Comparison of ENCODE assay signal across 8 cellular contexts in the genomic region with DNA sequence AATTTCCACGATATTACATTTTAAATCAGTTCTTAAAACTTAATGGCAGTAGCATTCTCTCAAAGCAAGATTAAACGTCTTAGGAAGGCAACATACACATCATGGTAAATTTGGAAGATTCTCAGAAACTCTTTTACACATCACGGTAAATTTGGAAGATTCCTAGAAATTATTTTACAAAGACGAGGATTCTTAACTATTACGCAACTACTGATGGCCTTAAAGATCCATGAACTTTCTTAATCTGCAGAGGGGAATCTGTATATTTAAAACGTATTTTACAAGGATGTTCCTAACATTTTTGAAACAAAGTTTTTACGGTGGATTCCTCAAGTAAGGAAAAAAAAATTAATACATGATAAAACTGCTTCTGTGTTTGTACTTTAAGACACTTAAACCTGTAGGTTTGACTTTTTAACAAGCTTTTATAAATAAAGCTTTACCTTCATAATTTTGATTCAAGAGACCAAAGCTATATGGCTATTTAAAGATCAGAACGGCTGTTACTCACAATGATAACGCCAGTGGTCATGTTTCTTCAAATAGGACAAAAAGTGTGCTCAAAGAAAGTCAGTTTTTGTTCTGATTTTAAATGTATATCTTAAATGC. TPM values are rescaled to one million over a fixed set of nuclear protein-coding genes. Genes with fewer than 3 reads are reported as not detected.
DNase-seq lines count a peak whose midpoint lies in the region; ATAC-seq, FAIRE-seq and TF ChIP-seq lines count a peak whose summit lies in the region.

No MANE protein-coding gene starts in this region.

- WGBS in psoas muscle, 3 donors: 37 to 43% (median 43%) methylated on average over 9 of the region's 9 CpGs

- H3K9me3 ChIP-seq in PC-3 (ENCODE audit: low read length): no peaks in the 10 kb centered on the region
- H3K9me3 ChIP-seq in endothelial cell of umbilical vein (replicated peaks; ENCODE audit: control insufficient read depth, insufficient read depth, low read length): no peaks in the 10 kb centered on the region
- H3K9me3 ChIP-seq in psoas muscle: no peaks in the 10 kb centered on the region

- H3F3A ChIP-seq in PC-3 (ENCODE audit: low read length, unreplicated experiment): no peaks in the 10 kb centered on the region

- H3K9me2 ChIP-seq in PC-3 (replicated peaks; ENCODE audit: low read length): no peaks in the 10 kb centered on the region

- TF ChIP-seq CTCF in PC-3 (conservative IDR thresholded peaks at IDR 0.05; ENCODE audit: low read depth, low read length): no peak
- TF ChIP-seq CTCF in endothelial cell of umbilical vein (IDR thresholded peaks at IDR 0.05; ENCODE audit: extremely low read depth in 1 of 2, insufficient read depth in 1 of 2, low read depth in 1 of 2, low read length in 2 of 2): no peak
- no peak for TF ChIP-seq CTCF in psoas muscle (IDR thresholded peaks at IDR 0.05)

- peaks cover 14% of the 10 kb centered on the region for H3K4me1 ChIP-seq in PC-3 (ENCODE audit: insufficient read depth, low read length)
- H3K4me1 ChIP-seq in endothelial cell of umbilical vein (ENCODE audit: control insufficient read depth, extremely low read depth, insufficient read depth, low read length): peaks cover 11% of the 10 kb centered on the region
- H3K4me1 ChIP-seq in psoas muscle: peaks cover 25% of the 10 kb centered on the region

- peaks cover 59% of the 10 kb centered on the region for H3K79me2 ChIP-seq in PC-3 (ENCODE audit: low read length)
- peaks cover 63% of the 10 kb centered on the region for H3K79me2 ChIP-seq in endothelial cell of umbilical vein (ENCODE audit: control insufficient read depth, insufficient read depth, low read length)

- POLR2A ChIA-PET in PC-3 (lab: Charles Lee; ENCODE audit: unreplicated experiment): interaction anchor here (0.6 kb wide), 1 partner anchor 14 kb away, joined by 7 read pairs; no protein-coding TSS in a partner anchor
- POLR2A ChIA-PET in endothelial cell of umbilical vein (lab: Charles Lee): interaction anchor here (1.3 kb wide), 1 partner anchor 12 kb away, joined by 4 read pairs; no protein-coding TSS in a partner anchor

- H3K4me2 ChIP-seq in PC-3 (ENCODE audit: low read length): peak overlapping the region; percentile 87
- peak overlapping the region; percentile 100 for H3K4me2 ChIP-seq in endothelial cell of umbilical vein (ENCODE audit: insufficient read depth, low read length)

- dilution Hi-C loops in endothelial cell of umbilical vein (cut with MboI; ENCODE audit: extremely low pct_ligation_motif_present, low sequenced_read_pairs): no loop called here

- no peaks in the 10 kb centered on the region for H3K36me3 ChIP-seq in PC-3 (ENCODE audit: low read depth, low read length)
- no peaks in the 10 kb centered on the region for H3K36me3 ChIP-seq in endothelial cell of umbilical vein (ENCODE audit: control insufficient read depth in 2 of 2, extremely low read depth in 1 of 2, insufficient read depth in 2 of 2, low read length in 2 of 2)
- no peaks in the 10 kb centered on the region for H3K36me3 ChIP-seq in psoas muscle (ENCODE audit: insufficient read depth in 1 of 2, low read depth in 1 of 2)

- no peak for ATAC-seq in PC-3
- ATAC-seq in psoas muscle: no peak
- no peak for ATAC-seq in GM19035 (IDR thresholded peaks at IDR 0.05; ENCODE audit: unreplicated experiment)
- no peak for ATAC-seq in GM19467 (IDR thresholded peaks at IDR 0.05; ENCODE audit: unreplicated experiment)
- ATAC-seq in GM19397 (IDR thresholded peaks at IDR 0.05; ENCODE audit: unreplicated experiment): no peak

- intact Hi-C loops in PC-3 (cut with micrococcal nuclease) (loop anchor here (10.0 kb wide), 1 partner anchor 1202 kb away; a partner anchor contains a TSS), endothelial cell of umbilical vein (cut with micrococcal nuclease) (loop anchor here (5.0 to 10.0 kb wide), 2 partner anchors 402 to 679 kb away; a partner anchor contains a TSS), psoas muscle (cut with DNase I) (loop anchor here in 1 of 2 donors (5.0 kb wide), 1 partner anchor 34 kb away; no protein-coding TSS in a partner anchor)

- DNase-seq in GM19239 (ENCODE audit: insufficient read length, low spot score) (no peak), PC-3 (no peak), endothelial cell of umbilical vein (ENCODE audit: low read depth, low spot score) (no peak), psoas muscle (no peak), NCI-H510A (lab: John Stamatoyannopoulos, UW) (no peak)

- H3K4me3 ChIP-seq in PC-3 (ENCODE audit: low read length) (peak overlapping the region; percentile 81), endothelial cell of umbilical vein (replicated peaks in 1 of 3; ENCODE audit: insufficient read depth in 1 of 3, low read depth in 1 of 3, low read length in 3 of 3) (peak overlapping the region; percentile 86 to 99 (median 90)), psoas muscle (peak overlapping the region; percentile 81)

- H3K9me1 ChIP-seq in endothelial cell of umbilical vein (replicated peaks; ENCODE audit: control insufficient read depth, extremely low read depth, insufficient read depth, low read length): no peaks in the 10 kb centered on the region

- no peak overlapping the region for H3K27ac ChIP-seq in PC-3 (ENCODE audit: low read length)
- H3K27ac ChIP-seq in endothelial cell of umbilical vein (ENCODE audit: insufficient read depth, low read depth, low read length): peak overlapping the region; percentile 93
- peak overlapping the region; percentile 90 for H3K27ac ChIP-seq in psoas muscle

- CTCF ChIA-PET in PC-3 (lab: Charles Lee): interaction anchor here (1.0 kb wide), 1 partner anchor 31 kb away, joined by 4 read pairs; no protein-coding TSS in a partner anchor
- CTCF ChIA-PET in endothelial cell of umbilical vein (lab: Charles Lee): interaction anchor here (1.2 to 1.8 kb wide), 3 partner anchors 11 to 931 kb away, joined by 3 to 5 read pairs (median 3); no protein-coding TSS in a partner anchor

- BruUV-seq in PC-3 (replicated peaks; lab: Mats Ljungman, UMichigan) (no TSS peak), endothelial cell of umbilical vein (replicated peaks; lab: Mats Ljungman, UMichigan) (no TSS peak)

- H4K20me1 ChIP-seq in PC-3 (ENCODE audit: low read length): no peaks in the 10 kb centered on the region; the same call in 1 of the 2 replicates
- H4K20me1 ChIP-seq in endothelial cell of umbilical vein (replicated peaks; ENCODE audit: control insufficient read depth, extremely low read depth, insufficient read depth, low read length): peaks cover 12% of the 10 kb centered on the region

- no peak for TF ChIP-seq POLR2A in endothelial cell of umbilical vein (IDR thresholded peaks at IDR 0.05; ENCODE audit: low read depth, low read length)

- H3K27me3 ChIP-seq in PC-3 (ENCODE audit: low read length) (no peaks in the 10 kb centered on the region), endothelial cell of umbilical vein (ENCODE audit: control insufficient read depth in 2 of 2, insufficient read depth in 2 of 2, low read length in 2 of 2) (no peaks in the 10 kb centered on the region), psoas muscle (ENCODE audit: insufficient read depth in 3 of 3, low read length in 2 of 3) (no peaks in the 10 kb centered on the region)

- FAIRE-seq in GM19239 (lab: Jason Lieb, UNC) (peak; percentile 42), endothelial cell of umbilical vein (lab: Jason Lieb, UNC) (no peak)

- peak overlapping the region; percentile 91 for H3K9ac ChIP-seq in PC-3 (ENCODE audit: low read length)
- H3K9ac ChIP-seq in endothelial cell of umbilical vein (replicated peaks; ENCODE audit: extremely low read depth, insufficient read depth, low read length): peak overlapping the region; percentile 99

- H2AFZ ChIP-seq in PC-3 (ENCODE audit: low read length): no peak overlapping the region
- H2AFZ ChIP-seq in endothelial cell of umbilical vein (ENCODE audit: low read depth, low read length): no peak overlapping the region

TF ChIP-seq in endothelial cell of umbilical vein, 7 proteins besides CTCF, POLR2A, EP300 and RAD21 (continues in another document):
- TF ChIP-seq, protein P1, sequence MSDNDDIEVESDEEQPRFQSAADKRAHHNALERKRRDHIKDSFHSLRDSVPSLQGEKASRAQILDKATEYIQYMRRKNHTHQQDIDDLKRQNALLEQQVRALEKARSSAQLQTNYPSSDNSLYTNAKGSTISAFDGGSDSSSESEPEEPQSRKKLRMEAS (IDR thresholded peaks at IDR 0.05; ENCODE audit: insufficient read depth, insufficient read length): no peak
- TF ChIP-seq JUN (IDR thresholded peaks at IDR 0.05; ENCODE audit: borderline replicate concordance, insufficient read depth, insufficient read length, low read depth): no peak
- no peak for TF ChIP-seq MYC (IDR thresholded peaks at IDR 0.05; ENCODE audit: low read depth, low read length)
- TF ChIP-seq GATA2 (IDR thresholded peaks at IDR 0.05; ENCODE audit: insufficient read depth, insufficient read length, low read depth, low read length): no peak
- no peak for TF ChIP-seq POLR2AphosphoS5 (IDR thresholded peaks at IDR 0.05; ENCODE audit: insufficient read depth, low read depth, low read length)
- no peak for TF ChIP-seq FOS (IDR thresholded peaks at IDR 0.05; ENCODE audit: borderline replicate concordance, insufficient read depth, low read length)

RNA-seq across cellular contexts. Expression of a gene that starts 1.7 kb away (rescaled TPM):
- total RNA-seq in PC-3 (2014; rRNA removed): 12.6 and 15.0 TPM in 2 replicates
- total RNA-seq in endothelial cell of umbilical vein: 55.9 and 57.1 TPM in 2 replicates
- 36.3 and 39.5 TPM in 2 replicates for polyA plus RNA-seq in endothelial cell of umbilical vein
- 34.3 and 38.5 TPM in 2 replicates for polyA plus RNA-seq in endothelial cell of umbilical vein (2011; cell fraction: cytosol; rRNA removed)
- polyA plus RNA-seq in endothelial cell of umbilical vein (2011; cell fraction: nucleus; rRNA removed): 64.9 and 72.6 TPM in 2 replicates
- 27.6 and 28.1 TPM in 2 replicates for polyA plus RNA-seq in endothelial cell of umbilical vein (2012)
- polyA minus RNA-seq in endothelial cell of umbilical vein: 152 and 154 TPM in 2 replicates
- 37.8 TPM for polyA minus RNA-seq in endothelial cell of umbilical vein (2011; cell fraction: cytosol; rRNA and poly(A)+ RNA removed)
- polyA minus RNA-seq in endothelial cell of umbilical vein (2011; cell fraction: nucleus; rRNA and poly(A)+ RNA removed): 175 and 245 TPM in 2 replicates
- total RNA-seq in psoas muscle: 10 to 100 TPM; 18.7 to 22.3 (median 20.2) TPM
- polyA plus RNA-seq in psoas muscle: 10 to 100 TPM in 1 of 3 donors, 1 to 10 TPM in 2; 6.9 to 12.4 (median 7.2) TPM

RNA-seq across cellular contexts. Expression of a gene that starts 15.2 kb away (rescaled TPM):
- total RNA-seq in PC-3 (2014; rRNA removed) (214 and 254 TPM in 2 replicates), endothelial cell of umbilical vein (201 and 233 TPM in 2 replicates), psoas muscle (100 to 1,000 TPM; 277 to 690 (median 351) TPM)
- polyA plus RNA-seq in endothelial cell of umbilical vein (412 and 452 TPM in 2 replicates), psoas muscle (1,000 to 10,000 TPM in 1 of 3 donors, 100 to 1,000 TPM in 2; 356 to 1,379 (median 727) TPM)
- 328 and 355 TPM in 2 replicates for polyA plus RNA-seq in endothelial cell of umbilical vein (2011; cell fraction: cytosol; rRNA removed)
- 122 and 144 TPM in 2 replicates for polyA plus RNA-seq in endothelial cell of umbilical vein (2011; cell fraction: nucleus; rRNA removed)
- polyA plus RNA-seq in endothelial cell of umbilical vein (2012): 338 and 361 TPM in 2 replicates
- 158 and 176 TPM in 2 replicates for polyA minus RNA-seq in endothelial cell of umbilical vein
- polyA minus RNA-seq in endothelial cell of umbilical vein (2011; cell fraction: cytosol; rRNA and poly(A)+ RNA removed): 84.1 TPM
- 28.9 and 38.1 TPM in 2 replicates for polyA minus RNA-seq in endothelial cell of umbilical vein (2011; cell fraction: nucleus; rRNA and poly(A)+ RNA removed)
